ENCODE assay signal across 8 cellular contexts in the genomic region with DNA sequence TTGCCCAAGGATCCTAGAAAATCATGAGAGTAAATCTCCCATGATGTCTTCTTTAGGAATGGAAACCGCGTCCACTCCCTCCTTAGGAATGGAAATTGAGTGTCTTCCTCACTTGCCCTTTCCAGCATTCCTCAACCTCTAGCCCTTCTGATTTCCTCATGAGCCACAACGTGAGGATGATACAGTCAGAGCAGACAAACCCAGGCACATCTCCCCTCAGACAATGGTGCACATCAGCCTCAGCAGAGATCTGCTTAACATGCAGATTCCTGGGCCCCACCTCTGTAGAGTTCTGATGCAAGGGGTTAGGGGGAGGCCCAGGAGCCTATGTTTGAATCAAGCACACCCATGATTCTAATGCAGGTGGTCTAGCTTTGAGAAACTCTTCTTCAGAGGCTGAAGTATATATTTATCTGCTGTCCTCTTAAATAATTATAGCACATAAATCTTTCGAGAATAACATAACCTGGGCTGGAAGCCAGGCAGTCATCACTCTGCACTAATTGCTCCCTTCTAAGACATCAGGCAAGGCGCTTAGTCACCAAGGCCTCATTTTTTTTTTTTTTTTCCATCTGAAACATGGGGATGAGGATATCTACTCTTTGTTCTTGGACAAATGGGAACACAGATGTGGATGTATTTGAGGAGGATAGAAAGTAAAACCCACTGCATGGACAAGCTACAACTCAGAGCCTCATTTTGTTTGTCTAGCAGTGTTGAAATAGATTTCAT.
DNase-seq lines count a peak whose midpoint lies in the region; ATAC-seq, FAIRE-seq and TF ChIP-seq lines count a peak whose summit lies in the region.
"Had no signal": no experiment of that assay in that cellular context is flagged by ENCODE, and none has a peak within 500 bp of the region (broad histone marks: within the 10 kb centered on the region; RNA-seq: fewer than 3 reads in every experiment).

No MANE protein-coding gene starts in this region.

- H3K27me3 ChIP-seq in stomach smooth muscle (ENCODE audit: control insufficient read depth in 1 of 2, insufficient read depth in 2 of 2, low read length in 2 of 2) = no peaks in the 10 kb centered on the region
- no peaks in the 10 kb centered on the region for H3K27me3 ChIP-seq in upper lobe of right lung

- DNase-seq in HTR-8/SVneo (ENCODE audit: insufficient read length, low spot score) (peak; percentile 66), RPMI7951 (ENCODE audit: low read depth) (peak; percentile 90), fibroblast of pulmonary artery (ENCODE audit: low read depth) (peak; percentile 60), GM10266 (ENCODE audit: extremely low spot score) (no peak), upper lobe of right lung (no peak)

- H3K4me1 ChIP-seq in stomach smooth muscle (ENCODE audit: control insufficient read depth, insufficient read depth, low read length) (peaks cover 47% of the 10 kb centered on the region), upper lobe of right lung (no peaks in the 10 kb centered on the region)
- H3K4me1 ChIP-seq: prostate gland had no signal

- H3K36me3 ChIP-seq in stomach smooth muscle (ENCODE audit: control insufficient read depth in 2 of 2, insufficient read depth in 2 of 2, low read length in 2 of 2) = peaks cover 16 to 37% of the 10 kb centered on the region in 2 donors
- H3K36me3 ChIP-seq in upper lobe of right lung = peaks cover 19% of the 10 kb centered on the region
- H3K36me3 ChIP-seq: prostate gland had no signal

- intact Hi-C loops in upper lobe of right lung (cut with DNase I) = no loop called here

- H3K9me3 ChIP-seq in stomach smooth muscle (ENCODE audit: control insufficient read depth in 2 of 2, low read length in 2 of 2) = no peaks in the 10 kb centered on the region
- no peaks in the 10 kb centered on the region for H3K9me3 ChIP-seq in upper lobe of right lung
- H3K9me3 ChIP-seq: prostate gland had no signal

- peak overlapping the region; percentile 38 for H3K27ac ChIP-seq in stomach smooth muscle (ENCODE audit: low read length)
- no peak overlapping the region for H3K27ac ChIP-seq in upper lobe of right lung
- H3K27ac ChIP-seq: prostate gland had no signal

- TF ChIP-seq CTCF in fibroblast of pulmonary artery (IDR thresholded peaks at IDR 0.05; ENCODE audit: low read length, missing control alignments) = no peak
- TF ChIP-seq CTCF in GM10266 (IDR thresholded peaks at IDR 0.05; ENCODE audit: control insufficient read depth, insufficient read depth, low read depth, missing control alignments) = no peak
- no peak for TF ChIP-seq CTCF in upper lobe of right lung (IDR thresholded peaks at IDR 0.05)

- no peak overlapping the region for H3K9ac ChIP-seq in stomach smooth muscle (ENCODE audit: low read length in 2 of 2)

- FAIRE-seq in HTR-8/SVneo (lab: Jason Lieb, UNC) = no peak

- no peak overlapping the region for H3K4me3 ChIP-seq in fibroblast of pulmonary artery (replicated peaks; ENCODE audit: low read depth, low read length)
- H3K4me3 ChIP-seq in stomach smooth muscle (ENCODE audit: low read length in 2 of 2) = no peak overlapping the region
- H3K4me3 ChIP-seq in upper lobe of right lung = no peak overlapping the region
- H3K4me3 ChIP-seq: prostate gland had no signal

- no peak for ATAC-seq in HG02884 (IDR thresholded peaks at IDR 0.05; ENCODE audit: unreplicated experiment)
- ATAC-seq in upper lobe of right lung = no peak

Comparison
In these comparisons a context has a peak if more than half of its experiments do, and no peak if none do; other contexts are left out.
1. DNase-seq: peak in HTR-8/SVneo (single experiment), RPMI7951 (single experiment) and fibroblast of pulmonary artery (single experiment); none in GM10266 (single experiment) and upper lobe of right lung (single experiment).